1 cellular context compared by ENCODE assay signal in the genomic region with DNA sequence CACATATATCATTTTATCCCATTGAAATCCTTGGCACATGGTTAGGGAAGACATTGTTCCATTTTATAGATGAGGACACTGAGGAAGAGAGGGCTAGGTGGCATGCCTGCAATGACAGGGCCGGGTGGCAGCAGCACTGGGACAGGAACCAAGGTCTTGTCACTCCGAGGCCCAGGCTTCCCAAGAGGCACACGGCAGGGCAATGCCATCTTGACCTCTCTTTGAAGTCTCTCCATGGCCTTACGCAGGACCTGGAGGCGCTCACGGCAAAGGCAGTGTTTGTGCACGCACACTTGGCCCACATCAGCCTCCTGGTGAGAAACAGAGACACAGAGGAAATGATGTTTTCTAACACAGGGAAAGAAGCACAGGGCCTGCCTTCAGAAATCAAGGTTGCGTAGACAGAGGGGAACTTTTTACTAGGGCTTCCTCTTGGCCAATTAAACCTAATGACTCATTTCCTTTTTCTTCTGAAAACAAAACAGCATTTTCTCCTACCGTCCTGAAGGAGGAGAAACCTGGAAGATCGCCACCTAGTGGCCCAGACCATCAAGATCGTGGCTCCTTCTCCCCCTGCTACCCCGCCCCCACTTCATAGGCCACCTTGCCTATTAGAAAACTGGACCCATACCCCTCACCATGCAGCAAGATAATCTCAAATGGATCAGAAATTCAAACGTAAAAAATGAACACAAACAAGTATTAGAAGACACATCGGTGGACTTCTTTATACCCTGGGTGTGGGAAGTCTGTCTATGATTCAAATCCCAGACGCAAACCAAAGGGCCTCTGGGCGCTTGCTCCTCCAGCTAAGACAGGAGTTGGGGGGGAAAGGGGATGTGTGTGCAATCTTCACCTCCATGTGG.
TF ChIP-seq lines count a peak whose summit lies in the region.

No MANE protein-coding gene starts in this region.

TF ChIP-seq in K562, 482 proteins besides CTCF, POLR2A, EP300 and RAD21 (continued from another document and continues in another):
- TF ChIP-seq, protein P1, sequence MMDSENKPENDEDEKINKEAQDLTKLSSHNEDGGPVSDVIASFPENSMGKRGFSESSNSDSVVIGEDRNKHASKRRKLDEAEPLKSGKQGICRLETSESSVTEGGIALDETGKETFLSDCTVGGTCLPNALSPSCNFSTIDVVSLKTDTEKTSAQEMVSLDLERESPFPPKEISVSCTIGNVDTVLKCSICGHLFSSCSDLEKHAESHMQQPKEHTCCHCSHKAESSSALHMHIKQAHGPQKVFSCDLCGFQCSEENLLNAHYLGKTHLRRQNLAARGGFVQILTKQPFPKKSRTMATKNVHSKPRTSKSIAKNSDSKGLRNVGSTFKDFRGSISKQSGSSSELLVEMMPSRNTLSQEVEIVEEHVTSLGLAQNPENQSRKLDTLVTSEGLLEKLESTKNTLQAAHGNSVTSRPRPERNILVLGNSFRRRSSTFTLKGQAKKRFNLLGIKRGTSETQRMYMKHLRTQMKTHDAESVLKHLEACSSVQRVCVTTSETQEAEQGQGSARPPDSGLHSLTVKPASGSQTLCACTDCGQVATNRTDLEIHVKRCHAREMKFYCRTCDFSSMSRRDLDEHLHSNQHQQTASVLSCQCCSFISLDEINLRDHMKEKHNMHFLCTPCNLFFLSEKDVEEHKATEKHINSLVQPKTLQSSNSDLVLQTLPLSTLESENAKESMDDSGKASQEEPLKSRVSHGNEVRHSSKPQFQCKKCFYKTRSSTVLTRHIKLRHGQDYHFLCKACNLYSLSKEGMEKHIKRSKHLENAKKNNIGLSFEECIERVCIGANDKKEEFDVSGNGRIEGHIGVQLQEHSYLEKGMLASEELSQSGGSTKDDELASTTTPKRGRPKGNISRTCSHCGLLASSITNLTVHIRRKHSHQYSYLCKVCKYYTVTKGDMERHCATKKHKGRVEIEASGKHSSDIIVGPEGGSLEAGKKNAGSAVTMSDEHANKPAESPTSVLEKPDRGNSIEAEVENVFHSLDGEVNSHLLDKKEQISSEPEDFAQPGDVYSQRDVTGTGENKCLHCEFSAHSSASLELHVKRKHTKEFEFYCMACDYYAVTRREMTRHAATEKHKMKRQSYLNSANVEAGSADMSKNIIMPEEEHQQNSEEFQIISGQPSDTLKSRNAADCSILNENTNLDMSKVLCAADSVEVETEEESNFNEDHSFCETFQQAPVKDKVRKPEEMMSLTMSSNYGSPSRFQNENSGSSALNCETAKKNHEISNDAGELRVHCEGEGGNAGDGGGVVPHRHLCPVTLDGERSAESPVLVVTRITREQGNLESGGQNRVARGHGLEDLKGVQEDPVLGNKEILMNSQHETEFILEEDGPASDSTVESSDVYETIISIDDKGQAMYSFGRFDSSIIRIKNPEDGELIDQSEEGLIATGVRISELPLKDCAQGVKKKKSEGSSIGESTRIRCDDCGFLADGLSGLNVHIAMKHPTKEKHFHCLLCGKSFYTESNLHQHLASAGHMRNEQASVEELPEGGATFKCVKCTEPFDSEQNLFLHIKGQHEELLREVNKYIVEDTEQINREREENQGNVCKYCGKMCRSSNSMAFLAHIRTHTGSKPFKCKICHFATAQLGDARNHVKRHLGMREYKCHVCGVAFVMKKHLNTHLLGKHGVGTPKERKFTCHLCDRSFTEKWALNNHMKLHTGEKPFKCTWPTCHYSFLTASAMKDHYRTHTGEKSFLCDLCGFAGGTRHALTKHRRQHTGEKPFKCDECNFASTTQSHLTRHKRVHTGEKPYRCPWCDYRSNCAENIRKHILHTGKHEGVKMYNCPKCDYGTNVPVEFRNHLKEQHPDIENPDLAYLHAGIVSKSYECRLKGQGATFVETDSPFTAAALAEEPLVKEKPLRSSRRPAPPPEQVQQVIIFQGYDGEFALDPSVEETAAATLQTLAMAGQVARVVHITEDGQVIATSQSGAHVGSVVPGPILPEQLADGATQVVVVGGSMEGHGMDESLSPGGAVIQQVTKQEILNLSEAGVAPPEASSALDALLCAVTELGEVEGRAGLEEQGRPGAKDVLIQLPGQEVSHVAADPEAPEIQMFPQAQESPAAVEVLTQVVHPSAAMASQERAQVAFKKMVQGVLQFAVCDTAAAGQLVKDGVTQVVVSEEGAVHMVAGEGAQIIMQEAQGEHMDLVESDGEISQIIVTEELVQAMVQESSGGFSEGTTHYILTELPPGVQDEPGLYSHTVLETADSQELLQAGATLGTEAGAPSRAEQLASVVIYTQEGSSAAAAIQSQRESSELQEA (IDR thresholded peaks at IDR 0.05; ENCODE audit: low read depth): no peak
- TF ChIP-seq SP2 (IDR thresholded peaks at IDR 0.05; ENCODE audit: extremely low read depth, low read depth, low read length, poor library complexity, severe bottlenecking): no peak
- TF ChIP-seq, protein P2, sequence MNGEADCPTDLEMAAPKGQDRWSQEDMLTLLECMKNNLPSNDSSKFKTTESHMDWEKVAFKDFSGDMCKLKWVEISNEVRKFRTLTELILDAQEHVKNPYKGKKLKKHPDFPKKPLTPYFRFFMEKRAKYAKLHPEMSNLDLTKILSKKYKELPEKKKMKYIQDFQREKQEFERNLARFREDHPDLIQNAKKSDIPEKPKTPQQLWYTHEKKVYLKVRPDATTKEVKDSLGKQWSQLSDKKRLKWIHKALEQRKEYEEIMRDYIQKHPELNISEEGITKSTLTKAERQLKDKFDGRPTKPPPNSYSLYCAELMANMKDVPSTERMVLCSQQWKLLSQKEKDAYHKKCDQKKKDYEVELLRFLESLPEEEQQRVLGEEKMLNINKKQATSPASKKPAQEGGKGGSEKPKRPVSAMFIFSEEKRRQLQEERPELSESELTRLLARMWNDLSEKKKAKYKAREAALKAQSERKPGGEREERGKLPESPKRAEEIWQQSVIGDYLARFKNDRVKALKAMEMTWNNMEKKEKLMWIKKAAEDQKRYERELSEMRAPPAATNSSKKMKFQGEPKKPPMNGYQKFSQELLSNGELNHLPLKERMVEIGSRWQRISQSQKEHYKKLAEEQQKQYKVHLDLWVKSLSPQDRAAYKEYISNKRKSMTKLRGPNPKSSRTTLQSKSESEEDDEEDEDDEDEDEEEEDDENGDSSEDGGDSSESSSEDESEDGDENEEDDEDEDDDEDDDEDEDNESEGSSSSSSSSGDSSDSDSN (IDR thresholded peaks at IDR 0.05; ENCODE audit: borderline replicate concordance in 1 of 2, low read depth in 2 of 2, low read length in 2 of 2): no peak
- TF ChIP-seq, protein P3, sequence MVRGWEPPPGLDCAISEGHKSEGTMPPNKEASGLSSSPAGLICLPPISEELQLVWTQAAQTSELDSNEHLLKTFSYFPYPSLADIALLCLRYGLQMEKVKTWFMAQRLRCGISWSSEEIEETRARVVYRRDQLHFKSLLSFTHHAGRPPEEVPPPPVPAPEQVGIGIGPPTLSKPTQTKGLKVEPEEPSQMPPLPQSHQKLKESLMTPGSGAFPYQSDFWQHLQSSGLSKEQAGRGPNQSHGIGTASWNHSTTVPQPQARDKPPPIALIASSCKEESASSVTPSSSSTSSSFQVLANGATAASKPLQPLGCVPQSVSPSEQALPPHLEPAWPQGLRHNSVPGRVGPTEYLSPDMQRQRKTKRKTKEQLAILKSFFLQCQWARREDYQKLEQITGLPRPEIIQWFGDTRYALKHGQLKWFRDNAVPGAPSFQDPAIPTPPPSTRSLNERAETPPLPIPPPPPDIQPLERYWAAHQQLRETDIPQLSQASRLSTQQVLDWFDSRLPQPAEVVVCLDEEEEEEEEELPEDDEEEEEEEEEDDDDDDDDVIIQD (CRISPR knock-in tag; IDR thresholded peaks at IDR 0.05): no peak
- no peak for TF ChIP-seq NRF1 (conservative IDR thresholded peaks at IDR 0.05 in 1 of 2, IDR thresholded peaks at IDR 0.05 in 1 of 2)
- no peak for TF ChIP-seq YY1 (IDR thresholded peaks at IDR 0.05; ENCODE audit: borderline replicate concordance in 1 of 3, control insufficient read depth in 1 of 3, extremely low read depth in 1 of 3, insufficient read depth in 3 of 3, insufficient read length in 1 of 3, insufficient replicate concordance in 2 of 3, low read depth in 1 of 3, low read length in 2 of 3)
- no peak for TF ChIP-seq JUNB (CRISPR knock-in tag; conservative IDR thresholded peaks at IDR 0.05)
- TF ChIP-seq TEAD1 (CRISPR knock-in tag; IDR thresholded peaks at IDR 0.05): no peak
- TF ChIP-seq, protein P4, sequence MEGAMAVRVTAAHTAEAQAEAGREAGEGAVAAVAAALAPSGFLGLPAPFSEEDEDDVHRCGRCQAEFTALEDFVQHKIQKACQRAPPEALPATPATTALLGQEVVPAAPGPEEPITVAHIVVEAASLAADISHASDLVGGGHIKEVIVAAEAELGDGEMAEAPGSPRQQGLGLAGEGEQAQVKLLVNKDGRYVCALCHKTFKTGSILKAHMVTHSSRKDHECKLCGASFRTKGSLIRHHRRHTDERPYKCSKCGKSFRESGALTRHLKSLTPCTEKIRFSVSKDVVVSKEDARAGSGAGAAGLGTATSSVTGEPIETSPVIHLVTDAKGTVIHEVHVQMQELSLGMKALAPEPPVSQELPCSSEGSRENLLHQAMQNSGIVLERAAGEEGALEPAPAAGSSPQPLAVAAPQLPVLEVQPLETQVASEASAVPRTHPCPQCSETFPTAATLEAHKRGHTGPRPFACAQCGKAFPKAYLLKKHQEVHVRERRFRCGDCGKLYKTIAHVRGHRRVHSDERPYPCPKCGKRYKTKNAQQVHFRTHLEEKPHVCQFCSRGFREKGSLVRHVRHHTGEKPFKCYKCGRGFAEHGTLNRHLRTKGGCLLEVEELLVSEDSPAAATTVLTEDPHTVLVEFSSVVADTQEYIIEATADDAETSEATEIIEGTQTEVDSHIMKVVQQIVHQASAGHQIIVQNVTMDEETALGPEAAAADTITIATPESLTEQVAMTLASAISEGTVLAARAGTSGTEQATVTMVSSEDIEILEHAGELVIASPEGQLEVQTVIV (CRISPR knock-in tag; IDR thresholded peaks at IDR 0.05; ENCODE audit: borderline replicate concordance): no peak
- peak in 1 of 2 experiments; percentile 61; a peak in 1 of 4 replicates for TF ChIP-seq ARNT (IDR thresholded peaks at IDR 0.05)
- no peak for TF ChIP-seq ZNF780A (CRISPR knock-in tag; IDR thresholded peaks at IDR 0.05)
- TF ChIP-seq TAF9B (IDR thresholded peaks at IDR 0.05; ENCODE audit: partially characterized antibody): no peak
- no peak for TF ChIP-seq MTA2 (IDR thresholded peaks at IDR 0.05; ENCODE audit: low read depth)
- no peak for TF ChIP-seq ZBED1 (IDR thresholded peaks at IDR 0.05)
- TF ChIP-seq TCF7L2 (IDR thresholded peaks at IDR 0.05; ENCODE audit: low read depth, low read length): no peak
- TF ChIP-seq CXXC5 (CRISPR knock-in tag; IDR thresholded peaks at IDR 0.05): peak; percentile 47
- no peak for TF ChIP-seq ZNF830 (CRISPR knock-in tag; IDR thresholded peaks at IDR 0.05)
- TF ChIP-seq CHD2 (IDR thresholded peaks at IDR 0.05; ENCODE audit: low read depth, low read length): peak; percentile 58
- TF ChIP-seq ZNF174 (CRISPR knock-in tag; IDR thresholded peaks at IDR 0.05): no peak
- TF ChIP-seq HDAC3 (IDR thresholded peaks at IDR 0.05; ENCODE audit: borderline replicate concordance, partially characterized antibody): no peak
- no peak for TF ChIP-seq KLF13 (tag; IDR thresholded peaks at IDR 0.05; ENCODE audit: borderline replicate concordance, low read depth)
- TF ChIP-seq FIP1L1 (IDR thresholded peaks at IDR 0.05; ENCODE audit: low read depth, low read length, poor library complexity, severe bottlenecking): no peak
- TF ChIP-seq, protein P5, sequence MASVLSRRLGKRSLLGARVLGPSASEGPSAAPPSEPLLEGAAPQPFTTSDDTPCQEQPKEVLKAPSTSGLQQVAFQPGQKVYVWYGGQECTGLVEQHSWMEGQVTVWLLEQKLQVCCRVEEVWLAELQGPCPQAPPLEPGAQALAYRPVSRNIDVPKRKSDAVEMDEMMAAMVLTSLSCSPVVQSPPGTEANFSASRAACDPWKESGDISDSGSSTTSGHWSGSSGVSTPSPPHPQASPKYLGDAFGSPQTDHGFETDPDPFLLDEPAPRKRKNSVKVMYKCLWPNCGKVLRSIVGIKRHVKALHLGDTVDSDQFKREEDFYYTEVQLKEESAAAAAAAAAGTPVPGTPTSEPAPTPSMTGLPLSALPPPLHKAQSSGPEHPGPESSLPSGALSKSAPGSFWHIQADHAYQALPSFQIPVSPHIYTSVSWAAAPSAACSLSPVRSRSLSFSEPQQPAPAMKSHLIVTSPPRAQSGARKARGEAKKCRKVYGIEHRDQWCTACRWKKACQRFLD (CRISPR knock-in tag; IDR thresholded peaks at IDR 0.05): no peak; the same call in 1 of the 2 replicates
- TF ChIP-seq BMI1 (IDR thresholded peaks at IDR 0.05; ENCODE audit: low read length): no peak
- TF ChIP-seq PTRF (tag; IDR thresholded peaks at IDR 0.05): no peak
- no peak for TF ChIP-seq PPARD (CRISPR knock-in tag; IDR thresholded peaks at IDR 0.05)
- no peak for TF ChIP-seq ZNF12 (CRISPR knock-in tag; IDR thresholded peaks at IDR 0.05)
- no peak for TF ChIP-seq SLC30A9 (CRISPR knock-in tag; IDR thresholded peaks at IDR 0.05)
- TF ChIP-seq, protein P6, sequence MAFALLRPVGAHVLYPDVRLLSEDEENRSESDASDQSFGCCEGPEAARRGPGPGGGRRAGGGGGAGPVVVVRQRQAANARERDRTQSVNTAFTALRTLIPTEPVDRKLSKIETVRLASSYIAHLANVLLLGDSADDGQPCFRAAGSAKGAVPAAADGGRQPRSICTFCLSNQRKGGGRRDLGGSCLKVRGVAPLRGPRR (CRISPR knock-in tag; IDR thresholded peaks at IDR 0.05): no peak
- TF ChIP-seq CREB1 (IDR thresholded peaks at IDR 0.05): no peak; the same call in 1 of the 2 replicates
- TF ChIP-seq CREB1 (CRISPR knock-in tag; IDR thresholded peaks at IDR 0.05): no peak
- no peak for TF ChIP-seq RBM34 (IDR thresholded peaks at IDR 0.05; ENCODE audit: borderline replicate concordance, insufficient read depth, low read length)
- peak; percentile 64 for TF ChIP-seq L3MBTL2 (IDR thresholded peaks at IDR 0.05)
- no peak for TF ChIP-seq ETS2 (tag; IDR thresholded peaks at IDR 0.05; ENCODE audit: borderline replicate concordance, poor library complexity, severe bottlenecking)
- TF ChIP-seq ZNF24 (IDR thresholded peaks at IDR 0.05): peak; percentile 53
- TF ChIP-seq GTF2A2 (tag; IDR thresholded peaks at IDR 0.05): no peak
- TF ChIP-seq, protein P7, sequence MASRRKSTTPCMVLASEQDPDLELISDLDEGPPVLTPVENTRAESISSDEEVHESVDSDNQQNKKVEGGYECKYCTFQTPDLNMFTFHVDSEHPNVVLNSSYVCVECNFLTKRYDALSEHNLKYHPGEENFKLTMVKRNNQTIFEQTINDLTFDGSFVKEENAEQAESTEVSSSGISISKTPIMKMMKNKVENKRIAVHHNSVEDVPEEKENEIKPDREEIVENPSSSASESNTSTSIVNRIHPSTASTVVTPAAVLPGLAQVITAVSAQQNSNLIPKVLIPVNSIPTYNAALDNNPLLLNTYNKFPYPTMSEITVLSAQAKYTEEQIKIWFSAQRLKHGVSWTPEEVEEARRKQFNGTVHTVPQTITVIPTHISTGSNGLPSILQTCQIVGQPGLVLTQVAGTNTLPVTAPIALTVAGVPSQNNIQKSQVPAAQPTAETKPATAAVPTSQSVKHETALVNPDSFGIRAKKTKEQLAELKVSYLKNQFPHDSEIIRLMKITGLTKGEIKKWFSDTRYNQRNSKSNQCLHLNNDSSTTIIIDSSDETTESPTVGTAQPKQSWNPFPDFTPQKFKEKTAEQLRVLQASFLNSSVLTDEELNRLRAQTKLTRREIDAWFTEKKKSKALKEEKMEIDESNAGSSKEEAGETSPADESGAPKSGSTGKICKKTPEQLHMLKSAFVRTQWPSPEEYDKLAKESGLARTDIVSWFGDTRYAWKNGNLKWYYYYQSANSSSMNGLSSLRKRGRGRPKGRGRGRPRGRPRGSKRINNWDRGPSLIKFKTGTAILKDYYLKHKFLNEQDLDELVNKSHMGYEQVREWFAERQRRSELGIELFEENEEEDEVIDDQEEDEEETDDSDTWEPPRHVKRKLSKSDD (conservative IDR thresholded peaks at IDR 0.05; ENCODE audit: low read length): no peak
- TF ChIP-seq MTA1 (IDR thresholded peaks at IDR 0.05; ENCODE audit: borderline replicate concordance): peak; percentile 49; the same call in 1 of the 2 replicates
- TF ChIP-seq RBM39 (optimal IDR thresholded peaks at IDR 0.05; ENCODE audit: low read depth, low read length): no peak
- TF ChIP-seq ESRRA (IDR thresholded peaks at IDR 0.05; ENCODE audit: borderline replicate concordance, low read depth): no peak
- peak; percentile 54 for TF ChIP-seq NFE2 (IDR thresholded peaks at IDR 0.05; ENCODE audit: low read depth)
- 0 out of 2 replicates have a peak, but pooled peaks have one; percentile 45 for TF ChIP-seq SMARCA5 (IDR thresholded peaks at IDR 0.05)
